Comparison of ENCODE assay signal across 12 cellular contexts in genomic region chr13:26219726-26220125, GRCh38. TPM values are rescaled to one million over a fixed set of nuclear protein-coding genes. Genes with fewer than 3 reads are reported as not detected.
DNase-seq lines count a peak whose midpoint lies in the region; ATAC-seq and TF ChIP-seq lines count a peak whose summit lies in the region.
"Had no signal": no experiment of that assay in that cellular context is flagged by ENCODE, and none has a peak within 500 bp of the region (broad histone marks: within the 10 kb centered on the region; RNA-seq: fewer than 3 reads in every experiment).

No MANE protein-coding gene starts in this region.

- intact Hi-C loops in PC-9 (cut with micrococcal nuclease; ENCODE audit: unreplicated experiment) (no loop called here), body of pancreas (cut with DNase I) (no loop called here)

- H3K9ac ChIP-seq in endodermal cell (ENCODE audit: extremely low read depth, low read length, poor library complexity, severe bottlenecking) (no peak overlapping the region), neural cell (ENCODE audit: low read length) (no peak overlapping the region)

- peaks cover 22% of the 10 kb centered on the region for H3K79me2 ChIP-seq in PC-9 (ENCODE audit: low read depth)
- H3K79me2 ChIP-seq in neural cell (replicated peaks; ENCODE audit: insufficient read depth, low read length), result peaks cover 23% of the 10 kb centered on the region

- H3K27me3 Mint-ChIP-seq in endodermal cell (ENCODE audit: insufficient read depth) (peaks cover 5% of the 10 kb centered on the region), endothelial cell (ENCODE audit: unreplicated experiment) (peaks cover 14% of the 10 kb centered on the region)

- H3K9me2 ChIP-seq in PC-9 (ENCODE audit: insufficient read depth) (no peaks in the 10 kb centered on the region), neural cell (ENCODE audit: insufficient read depth, low read length) (no peaks in the 10 kb centered on the region)

- CTCF ChIA-PET in PC-9 (lab: Charles Lee), result no interaction called here

- H3F3A ChIP-seq in PC-9 (ENCODE audit: insufficient read depth, low read depth), result 0 out of 2 replicates have a peak, but pooled peaks cover 4% of the 10 kb centered on the region
- no peaks in the 10 kb centered on the region for H3F3A ChIP-seq in neural cell (ENCODE audit: insufficient read depth, low read length, poor library complexity, severe bottlenecking)

- H3K4me3 ChIP-seq in PC-9, result peak overlapping the region; percentile 83; the same call in 1 of the 2 replicates
- H3K4me3 ChIP-seq in endodermal cell (ENCODE audit: low read length), result peak overlapping the region; percentile 93
- H3K4me3 ChIP-seq in neural cell (ENCODE audit: low read length), result peak overlapping the region; percentile 88
- H3K4me3 ChIP-seq in body of pancreas, result no peak overlapping the region

- H4K20me1 ChIP-seq in PC-9 (ENCODE audit: insufficient read depth) (peaks cover 11% of the 10 kb centered on the region), neural cell (ENCODE audit: insufficient read depth) (no peaks in the 10 kb centered on the region)

- no peak for TF ChIP-seq CTCF in PC-9 (conservative IDR thresholded peaks at IDR 0.05)
- TF ChIP-seq CTCF in endodermal cell (conservative IDR thresholded peaks at IDR 0.05), result no peak
- TF ChIP-seq CTCF in neural cell (IDR thresholded peaks at IDR 0.05; ENCODE audit: poor library complexity, severe bottlenecking), result no peak
- no peak for TF ChIP-seq CTCF in body of pancreas (IDR thresholded peaks at IDR 0.05)
- no peak for TF ChIP-seq CTCF in endothelial cell (IDR thresholded peaks at IDR 0.05; ENCODE audit: unreplicated experiment)

- H2AFZ ChIP-seq in PC-9 (no peak overlapping the region), neural cell (ENCODE audit: low read depth, low read length) (no peak overlapping the region)

- TF ChIP-seq POLR2A in body of pancreas (IDR thresholded peaks at IDR 0.05), result no peak

- H3K27me3 ChIP-seq in PC-9 (ENCODE audit: insufficient read depth, low read depth), result no peaks in the 10 kb centered on the region
- peaks cover 5% of the 10 kb centered on the region for H3K27me3 ChIP-seq in endodermal cell (ENCODE audit: control insufficient read depth, insufficient read depth, low read length, poor library complexity, severe bottlenecking)
- H3K27me3 ChIP-seq in neural cell (ENCODE audit: insufficient read depth, low read depth, low read length), result no peaks in the 10 kb centered on the region
- H3K27me3 ChIP-seq in body of pancreas, result no peaks in the 10 kb centered on the region
- H3K27me3 ChIP-seq: stomach had no signal

- no peaks in the 10 kb centered on the region for H3K9me3 ChIP-seq in PC-9 (ENCODE audit: insufficient read depth, low read depth)
- no peaks in the 10 kb centered on the region for H3K9me3 ChIP-seq in endodermal cell (ENCODE audit: control insufficient read depth, low read length)
- H3K9me3 ChIP-seq in neural cell (ENCODE audit: low read length), result no peaks in the 10 kb centered on the region
- no peaks in the 10 kb centered on the region for H3K9me3 ChIP-seq in body of pancreas
- H3K9me3 ChIP-seq: stomach had no signal

- H3K4me3 Mint-ChIP-seq in endodermal cell, result peak overlapping the region; percentile 83
- no peak overlapping the region for H3K4me3 Mint-ChIP-seq in endothelial cell (ENCODE audit: unreplicated experiment)

- no peak overlapping the region for H3K27ac Mint-ChIP-seq in endodermal cell
- no peak overlapping the region for H3K27ac Mint-ChIP-seq in endothelial cell (ENCODE audit: unreplicated experiment)

- no peak for TF ChIP-seq EP300 in neural cell (conservative IDR thresholded peaks at IDR 0.05; ENCODE audit: poor library complexity, severe bottlenecking)

- peaks cover 10% of the 10 kb centered on the region for H3K4me1 ChIP-seq in PC-9 (replicated peaks; ENCODE audit: insufficient read depth)
- peaks cover 5% of the 10 kb centered on the region for H3K4me1 ChIP-seq in endodermal cell (ENCODE audit: control insufficient read depth, insufficient read depth, low read length)
- H3K4me1 ChIP-seq in body of pancreas, result peaks cover 24% of the 10 kb centered on the region

- H3K4me2 ChIP-seq in PC-9, result peak overlapping the region; percentile 90
- H3K4me2 ChIP-seq in neural cell (ENCODE audit: low read length), result peak overlapping the region; percentile 94

- H3K9me3 Mint-ChIP-seq in endodermal cell, result no peaks in the 10 kb centered on the region
- H3K9me3 Mint-ChIP-seq in endothelial cell (ENCODE audit: unreplicated experiment), result no peaks in the 10 kb centered on the region

- peaks cover 42% of the 10 kb centered on the region for H3K36me3 ChIP-seq in PC-9 (ENCODE audit: low read depth)
- peaks cover 51% of the 10 kb centered on the region for H3K36me3 ChIP-seq in endodermal cell (ENCODE audit: control insufficient read depth, insufficient read depth, low read length)
- peaks cover 5% of the 10 kb centered on the region for H3K36me3 ChIP-seq in neural cell (ENCODE audit: insufficient read depth, low read length)
- H3K36me3 ChIP-seq in body of pancreas (replicated peaks in 1 of 2; ENCODE audit: insufficient read depth in 1 of 2, low read depth in 2 of 2), result peaks cover 0 to 26% of the 10 kb centered on the region in 2 donors

- H3K4me1 Mint-ChIP-seq in endodermal cell (peaks cover 18% of the 10 kb centered on the region), endothelial cell (ENCODE audit: unreplicated experiment) (peaks cover 23% of the 10 kb centered on the region)

- ATAC-seq in body of pancreas, result no peak
- ATAC-seq: esophagus mucosa had no signal

- H3K36me3 Mint-ChIP-seq in endodermal cell (ENCODE audit: low read depth) (peaks cover 34% of the 10 kb centered on the region), endothelial cell (ENCODE audit: low read depth, unreplicated experiment) (peaks cover 28% of the 10 kb centered on the region)

- WGBS in endodermal cell (ENCODE audit: insufficient coverage in 1 of 2, insufficient read length in 1 of 2), 2 experiments, result 95 to 100% methylated on average over 1 of the region's 1 CpG
- WGBS in body of pancreas, 2 donors, result 59 to 70% methylated on average over 1 of the region's 1 CpG

- BruUV-seq in PC-9 (replicated peaks; lab: Mats Ljungman, UMichigan), result no TSS peak

- POLR2A ChIA-PET in PC-9 (lab: Charles Lee; ENCODE audit: unreplicated experiment), result no interaction called here

- no peak for TF ChIP-seq RAD21 in neural cell (conservative IDR thresholded peaks at IDR 0.05)

- H3K27ac ChIP-seq in PC-9 (no peak overlapping the region), endodermal cell (ENCODE audit: low read depth, low read length) (no peak overlapping the region), neural cell (ENCODE audit: low read length) (no peak overlapping the region), body of pancreas (no peak overlapping the region)
- H3K27ac ChIP-seq: stomach had no signal

- peak; percentile 7 for DNase-seq in Daoy (ENCODE audit: low read depth)
- no peak for DNase-seq in PC-9
- no peak for DNase-seq in endodermal cell
- DNase-seq in body of pancreas, result no peak
- no peak for DNase-seq in endothelial cell (ENCODE audit: low spot score)
- no peak for DNase-seq in SW480 (ENCODE audit: low spot score)
- DNase-seq: NCI-H1417; occipital lobe; stimulated activated CD4-positive, alpha-beta T cell treated with anti-CD3 and anti-CD28 coated beads, Interleukin-1b, Interleukin-23, amount 100 ng/mL, for 48 hours; stomach had no signal

TF ChIP-seq in neural cell, 6 proteins besides CTCF, POLR2A, EP300 and RAD21:
- TF ChIP-seq POLR2AphosphoS5 (IDR thresholded peaks at IDR 0.05) (no peak), EZH2 (IDR thresholded peaks at IDR 0.05; ENCODE audit: borderline replicate concordance, insufficient read depth, low read length, poor library complexity, severe bottlenecking) (no peak), TAF1 (IDR thresholded peaks at IDR 0.05; ENCODE audit: low read depth) (no peak), REST (IDR thresholded peaks at IDR 0.05; ENCODE audit: borderline replicate concordance) (no peak), SMC3 (conservative IDR thresholded peaks at IDR 0.05; ENCODE audit: poor library complexity) (no peak)

RNA-seq across cellular contexts. Expression of gene RNF6, which starts 2.4 kb away (rescaled TPM):
- total RNA-seq in Daoy (2014; rRNA removed; shearing (Covaris generic)), result 23.7 and 48.2 TPM in 2 replicates
- 19.2 and 30.3 TPM in 2 replicates for total RNA-seq in PC-9 (2021)
- total RNA-seq in endodermal cell, result 10 to 100 TPM; 18.1 to 20.4 TPM
- 12.4 TPM for polyA plus RNA-seq in endodermal cell (2013, experiment 1 of 2)
- 13.1 TPM for polyA plus RNA-seq in endodermal cell (2013, experiment 2 of 2)
- polyA plus RNA-seq in neural cell, result 15.2 and 15.8 TPM in 2 replicates
- polyA minus RNA-seq in neural cell, result 37.0 and 44.5 TPM in 2 replicates
- 10 to 100 TPM in 1 of 2 donors, 1 to 10 TPM in 1; 6.9 to 13.0 TPM for total RNA-seq in body of pancreas
- total RNA-seq in endothelial cell (ENCODE audit: unreplicated experiment), result 20.2 TPM

RNA-seq across cellular contexts. Expression of gene CDK8, which starts 34.2 kb away (rescaled TPM):
- total RNA-seq in Daoy (2014; rRNA removed; shearing (Covaris generic)), result 15.0 and 16.5 TPM in 2 replicates
- total RNA-seq in PC-9 (2021) (14.8 and 16.8 TPM in 2 replicates), endodermal cell (10 to 100 TPM; 29.4 to 33.1 TPM), body of pancreas (10 to 100 TPM; 12.7 to 13.8 TPM), endothelial cell (ENCODE audit: unreplicated experiment) (18.1 TPM)
- polyA plus RNA-seq in endodermal cell (2013, experiment 1 of 2), result 41.1 TPM
- polyA plus RNA-seq in endodermal cell (2013, experiment 2 of 2), result 39.0 TPM
- 51.0 and 58.9 TPM in 2 replicates for polyA plus RNA-seq in neural cell
- 102 and 107 TPM in 2 replicates for polyA minus RNA-seq in neural cell

Comparison
In these comparisons a context has a peak if more than half of its experiments do, and no peak if none do; other contexts are left out.
1. H3K4me3 ChIP-seq: peak in PC-9 (single experiment), endodermal cell (single experiment) and neural cell (single experiment); none in body of pancreas (0 of 2).